ENCODE assay signal across 18 cellular contexts in genomic region chr9:129076640-129077037, GRCh38.
"Had no signal": no experiment of that assay in that cellular context is flagged by ENCODE, and none has a peak within 500 bp of the region (broad histone marks: within the 10 kb centered on the region; RNA-seq: fewer than 3 reads in every experiment).

No MANE protein-coding gene starts in this region.

- H3K27ac ChIP-seq: cardiac muscle cell, foreskin keratinocyte, hepatocyte, lower lobe of right lung had no signal

- H3K9me3 ChIP-seq: lower lobe of right lung had no signal

- H3K36me3 ChIP-seq: cardiac muscle cell had no signal

- H2AFZ ChIP-seq: hepatocyte had no signal

- DNase-seq: activated CD4-positive, alpha-beta memory T cell treated with anti-CD3 and anti-CD28 coated beads for 36 hours; activated CD4-positive, alpha-beta T cell treated with anti-CD3 and anti-CD28 coated beads for 36 hours; activated CD8-positive, alpha-beta memory T cell treated with anti-CD3 and anti-CD28 coated beads, Interleukin-2, amount 10 ng/mL, durations not matched to agents 7 days and 5 days; activated naive CD4-positive, alpha-beta T cell treated with Interleukin-2 at 50 U/mL for 16 hours; activated naive CD8-positive, alpha-beta T cell treated with anti-CD3 and anti-CD28 coated beads, Interleukin-2, amount 10 ng/mL, durations not matched to agents 7 days and 5 days; amygdala; foreskin keratinocyte; left cardiac atrium; lower lobe of right lung; occipital lobe; stimulated activated CD4-positive, alpha-beta T cell treated with anti-CD3 and anti-CD28 coated beads, Interleukin-2, amount 100 ng/mL, for 24 hours had no signal

- ATAC-seq: activated CD4-positive, alpha-beta T cell treated with anti-CD3 and anti-CD28 coated beads for 36 hours; activated CD8-positive, alpha-beta memory T cell treated with anti-CD3 and anti-CD28 coated beads, Interleukin-2, amount 10 ng/mL, durations not matched to agents 7 days and 5 days; activated T-helper 17 cell treated with anti-CD3 and anti-CD28 coated beads, Interleukin-2, amount 50 U/mL, for 72 hours; foreskin keratinocyte; left cardiac atrium; lower lobe of right lung had no signal

- H3K27ac Mint-ChIP-seq: activated CD4-positive, alpha-beta memory T cell treated with anti-CD3 and anti-CD28 coated beads for 36 hours; activated CD4-positive, alpha-beta T cell treated with anti-CD3 and anti-CD28 coated beads for 36 hours; activated CD8-positive, alpha-beta memory T cell treated with anti-CD3 and anti-CD28 coated beads, Interleukin-2, amount 10 ng/mL, durations not matched to agents 7 days and 5 days; activated naive CD8-positive, alpha-beta T cell treated with anti-CD3 and anti-CD28 coated beads, Interleukin-2, amount 10 ng/mL, durations not matched to agents 7 days and 5 days; activated T-helper 17 cell treated with anti-CD3 and anti-CD28 coated beads, Interleukin-2, amount 50 U/mL, for 72 hours; nephron; stimulated activated naive CD8-positive, alpha-beta T cell treated with anti-CD3 and anti-CD28 coated beads, Interleukin-15, Interleukin-2, amounts not matched to agents 100 ng/mL and 50 ng/mL, for 24 hours; type B pancreatic cell had no signal

- H3K4me1 ChIP-seq: foreskin keratinocyte had no signal

- H3K27me3 ChIP-seq: cardiac muscle cell, foreskin keratinocyte, hepatocyte had no signal

- H3K27me3 Mint-ChIP-seq: activated CD4-positive, alpha-beta memory T cell treated with anti-CD3 and anti-CD28 coated beads for 36 hours; activated CD4-positive, alpha-beta T cell treated with anti-CD3 and anti-CD28 coated beads for 36 hours; activated CD8-positive, alpha-beta memory T cell treated with anti-CD3 and anti-CD28 coated beads, Interleukin-2, amount 10 ng/mL, durations not matched to agents 7 days and 5 days; activated naive CD8-positive, alpha-beta T cell treated with anti-CD3 and anti-CD28 coated beads, Interleukin-2, amount 10 ng/mL, durations not matched to agents 7 days and 5 days; activated T-helper 17 cell treated with anti-CD3 and anti-CD28 coated beads, Interleukin-2, amount 50 U/mL, for 72 hours; stimulated activated naive CD8-positive, alpha-beta T cell treated with anti-CD3 and anti-CD28 coated beads, Interleukin-15, Interleukin-2, amounts not matched to agents 100 ng/mL and 50 ng/mL, for 24 hours; type B pancreatic cell had no signal

- H3K4me3 ChIP-seq: cardiac muscle cell, hepatocyte, lower lobe of right lung had no signal

- H3K9me3 Mint-ChIP-seq: activated CD4-positive, alpha-beta memory T cell treated with anti-CD3 and anti-CD28 coated beads for 36 hours; activated naive CD8-positive, alpha-beta T cell treated with anti-CD3 and anti-CD28 coated beads, Interleukin-2, amount 10 ng/mL, durations not matched to agents 7 days and 5 days; activated T-helper 17 cell treated with anti-CD3 and anti-CD28 coated beads, Interleukin-2, amount 50 U/mL, for 72 hours; nephron; stimulated activated naive CD8-positive, alpha-beta T cell treated with anti-CD3 and anti-CD28 coated beads, Interleukin-15, Interleukin-2, amounts not matched to agents 100 ng/mL and 50 ng/mL, for 24 hours; type B pancreatic cell had no signal

- FAIRE-seq: islet of Langerhans had no signal

- H3K36me3 Mint-ChIP-seq: activated CD4-positive, alpha-beta memory T cell treated with anti-CD3 and anti-CD28 coated beads for 36 hours; activated CD8-positive, alpha-beta memory T cell treated with anti-CD3 and anti-CD28 coated beads, Interleukin-2, amount 10 ng/mL, durations not matched to agents 7 days and 5 days; type B pancreatic cell had no signal

- H3K4me2 ChIP-seq: hepatocyte had no signal

- H3K4me3 Mint-ChIP-seq: activated CD4-positive, alpha-beta memory T cell treated with anti-CD3 and anti-CD28 coated beads for 36 hours; activated CD4-positive, alpha-beta T cell treated with anti-CD3 and anti-CD28 coated beads for 36 hours; activated CD8-positive, alpha-beta memory T cell treated with anti-CD3 and anti-CD28 coated beads, Interleukin-2, amount 10 ng/mL, durations not matched to agents 7 days and 5 days; activated naive CD8-positive, alpha-beta T cell treated with anti-CD3 and anti-CD28 coated beads, Interleukin-2, amount 10 ng/mL, durations not matched to agents 7 days and 5 days; activated T-helper 17 cell treated with anti-CD3 and anti-CD28 coated beads, Interleukin-2, amount 50 U/mL, for 72 hours; nephron; stimulated activated naive CD8-positive, alpha-beta T cell treated with anti-CD3 and anti-CD28 coated beads, Interleukin-15, Interleukin-2, amounts not matched to agents 100 ng/mL and 50 ng/mL, for 24 hours; type B pancreatic cell had no signal
